ENCODE assay signal across 32 cellular contexts in genomic region chr11:125842319-125842948, GRCh38. TPM values are rescaled to one million over a fixed set of nuclear protein-coding genes. Genes with fewer than 3 reads are reported as not detected.
DNase-seq lines count a peak whose midpoint lies in the region; ATAC-seq, FAIRE-seq and TF ChIP-seq lines count a peak whose summit lies in the region.
"Had no signal": no experiment of that assay in that cellular context is flagged by ENCODE, and none has a peak within 500 bp of the region (broad histone marks: within the 10 kb centered on the region; RNA-seq: fewer than 3 reads in every experiment).

No MANE protein-coding gene starts in this region.

- no peaks in the 10 kb centered on the region for H3K36me3 ChIP-seq in endothelial cell of umbilical vein (ENCODE audit: control insufficient read depth in 2 of 2, extremely low read depth in 1 of 2, insufficient read depth in 2 of 2, low read length in 2 of 2)

- H3K9me1 ChIP-seq in endothelial cell of umbilical vein (replicated peaks; ENCODE audit: control insufficient read depth, extremely low read depth, insufficient read depth, low read length) = no peaks in the 10 kb centered on the region

- no peaks in the 10 kb centered on the region for H3K27me3 ChIP-seq in endothelial cell of umbilical vein (ENCODE audit: control insufficient read depth in 2 of 2, insufficient read depth in 2 of 2, low read length in 2 of 2)
- H3K27me3 ChIP-seq: testis had no signal

- no peaks in the 10 kb centered on the region for H4K20me1 ChIP-seq in endothelial cell of umbilical vein (replicated peaks; ENCODE audit: control insufficient read depth, extremely low read depth, insufficient read depth, low read length)

- H3K4me3 ChIP-seq in endothelial cell of umbilical vein (replicated peaks in 1 of 3; ENCODE audit: insufficient read depth in 1 of 3, low read depth in 1 of 3, low read length in 3 of 3) = no peak overlapping the region
- H3K4me3 ChIP-seq: testis had no signal

- no peak for TF ChIP-seq CTCF in endothelial cell of umbilical vein (IDR thresholded peaks at IDR 0.05; ENCODE audit: extremely low read depth in 1 of 2, insufficient read depth in 1 of 2, low read depth in 1 of 2, low read length in 2 of 2)

- H3K4me2 ChIP-seq in endothelial cell of umbilical vein (ENCODE audit: insufficient read depth, low read length) = no peak overlapping the region

- no peaks in the 10 kb centered on the region for H3K9me3 ChIP-seq in endothelial cell of umbilical vein (replicated peaks; ENCODE audit: control insufficient read depth, insufficient read depth, low read length)
- H3K9me3 ChIP-seq: testis had no signal

- H3K9ac ChIP-seq in endothelial cell of umbilical vein (replicated peaks; ENCODE audit: extremely low read depth, insufficient read depth, low read length) = no peak overlapping the region

- no TSS peak for BruUV-seq in endothelial cell of umbilical vein (replicated peaks; lab: Mats Ljungman, UMichigan)

- no peaks in the 10 kb centered on the region for H3K4me1 ChIP-seq in endothelial cell of umbilical vein (ENCODE audit: control insufficient read depth, extremely low read depth, insufficient read depth, low read length)
- H3K4me1 ChIP-seq: testis had no signal

- DNase-seq in SIG-M5 treated with dmso at 0.1 percent for 504 hours (lab: John Stamatoyannopoulos, UW; ENCODE audit: unreplicated experiment) = peak; percentile 23
- DNase-seq in SIG-M5 (lab: John Stamatoyannopoulos, UW) = no peak
- DNase-seq in SKM-1 treated with dmso at 0.1 percent for 144 hours (lab: John Stamatoyannopoulos, UW; ENCODE audit: unreplicated experiment) = peak; percentile 24
- peak; percentile 22 for DNase-seq in endothelial cell of umbilical vein (ENCODE audit: low read depth, low spot score)
- DNase-seq in NOMO-1 treated with dmso at 0.1 percent for 144 hours (lab: John Stamatoyannopoulos, UW; ENCODE audit: unreplicated experiment) = no peak
- DNase-seq in NCI-H82 treated with DMSO at 0.1 percent for 48 hours (lab: John Stamatoyannopoulos, UW; ENCODE audit: unreplicated experiment) = no peak
- no peak for DNase-seq in OCI-M2 (lab: John Stamatoyannopoulos, UW; ENCODE audit: unreplicated experiment)
- DNase-seq: activated CD4-positive, alpha-beta T cell treated with anti-CD3 and anti-CD28 coated beads for 4 hours; activated T-cell treated with anti-CD3 and anti-CD28 coated beads, Interleukin-2, amount 50 U/mL, for 24 hours; CD4-positive, alpha-beta memory T cell; GOT3; kidney; natural killer cell; NCI-H1436 treated with DMSO at 0.1 percent for 48 hours; NCI-H2171 treated with DMSO at 0.1 percent for 48 hours; NCI-H510A treated with DMSO at 0.1 percent for 48 hours; NK-92 treated with Interleukin-12 subunit alpha and Interleukin-12 subunit beta, amount 100 ng/mL, for 24 hours; stimulated activated naive CD4-positive, alpha-beta T cell treated with Interleukin-2 at 50 U/mL for 16 hours; T-helper 2 cell; testis had no signal

- H3K27ac ChIP-seq in endothelial cell of umbilical vein (ENCODE audit: insufficient read depth, low read depth, low read length) = no peak overlapping the region
- H3K27ac ChIP-seq: epithelial cell of prostate, testis had no signal

- dilution Hi-C loops in endothelial cell of umbilical vein (cut with MboI; ENCODE audit: extremely low pct_ligation_motif_present, low sequenced_read_pairs) = no loop called here

- intact Hi-C loops in endothelial cell of umbilical vein (cut with micrococcal nuclease) = no loop called here

- POLR2A ChIA-PET in endothelial cell of umbilical vein (lab: Charles Lee) = no interaction called here

- no peak overlapping the region for H2AFZ ChIP-seq in endothelial cell of umbilical vein (ENCODE audit: low read depth, low read length)

- ATAC-seq in SK-N-SH treated with all-trans-retinoic acid at 6 μM for 48 hours = no peak
- ATAC-seq: natural killer cell had no signal

- H3K79me2 ChIP-seq in endothelial cell of umbilical vein (ENCODE audit: control insufficient read depth, insufficient read depth, low read length) = no peaks in the 10 kb centered on the region

- CTCF ChIA-PET in endothelial cell of umbilical vein (lab: Charles Lee) = no interaction called here

- FAIRE-seq in endothelial cell of umbilical vein (lab: Jason Lieb, UNC) = no peak
- FAIRE-seq: A204.1, kidney, urothelium cell line had no signal

- TF ChIP-seq POLR2A in endothelial cell of umbilical vein (IDR thresholded peaks at IDR 0.05; ENCODE audit: low read depth, low read length) = no peak

TF ChIP-seq in endothelial cell of umbilical vein, 7 proteins besides CTCF, POLR2A, EP300 and RAD21:
- TF ChIP-seq GATA2 (IDR thresholded peaks at IDR 0.05; ENCODE audit: insufficient read depth, insufficient read length, low read depth, low read length) (no peak), JUN (IDR thresholded peaks at IDR 0.05; ENCODE audit: borderline replicate concordance, insufficient read depth, insufficient read length, low read depth) (no peak), FOS (IDR thresholded peaks at IDR 0.05; ENCODE audit: borderline replicate concordance, insufficient read depth, low read length) (no peak), POLR2AphosphoS5 (IDR thresholded peaks at IDR 0.05; ENCODE audit: insufficient read depth, low read depth, low read length) (no peak), EZH2 (IDR thresholded peaks at IDR 0.05; ENCODE audit: borderline replicate concordance, low read depth, low read length, severe bottlenecking) (no peak), MAX (IDR thresholded peaks at IDR 0.05; ENCODE audit: insufficient read depth, insufficient read length) (no peak), MYC (IDR thresholded peaks at IDR 0.05; ENCODE audit: low read depth, low read length) (no peak)

TF ChIP-seq in SK-N-SH treated with all-trans-retinoic acid at 6 μM for 48 hours, 23 proteins besides CTCF, POLR2A, EP300 and RAD21 (continues in another document):
- no peak for TF ChIP-seq BACH2 (CRISPR knock-in tag; IDR thresholded peaks at IDR 0.05; ENCODE audit: borderline replicate concordance)
- no peak for TF ChIP-seq PATZ1 (CRISPR knock-in tag; IDR thresholded peaks at IDR 0.05; ENCODE audit: borderline replicate concordance)
- TF ChIP-seq OSR1 (CRISPR knock-in tag; IDR thresholded peaks at IDR 0.05) = no peak
- no peak for TF ChIP-seq ESRRG (CRISPR knock-in tag; IDR thresholded peaks at IDR 0.05)
- no peak for TF ChIP-seq ZFP3 (CRISPR knock-in tag; IDR thresholded peaks at IDR 0.05)
- no peak for TF ChIP-seq ISL1 (CRISPR knock-in tag; IDR thresholded peaks at IDR 0.05)
- TF ChIP-seq GLIS3 (CRISPR knock-in tag; IDR thresholded peaks at IDR 0.05) = no peak
- no peak for TF ChIP-seq ZFP30 (CRISPR knock-in tag; IDR thresholded peaks at IDR 0.05)

RNA-seq across cellular contexts. Expression of gene PATE4, which starts 9.3 kb away (rescaled TPM):
- total RNA-seq in endothelial cell of umbilical vein = not detected in 2 replicates
- not detected in 2 replicates for polyA plus RNA-seq in endothelial cell of umbilical vein
- not detected in 2 replicates for polyA plus RNA-seq in endothelial cell of umbilical vein (2011; cell fraction: cytosol; rRNA removed)
- not detected in 2 replicates for polyA plus RNA-seq in endothelial cell of umbilical vein (2011; cell fraction: nucleus; rRNA removed)
- polyA plus RNA-seq in endothelial cell of umbilical vein (2012) = 0.08 TPM in 1 of 2 replicates, not detected in the other
- not detected in 2 replicates for polyA minus RNA-seq in endothelial cell of umbilical vein
- polyA minus RNA-seq in endothelial cell of umbilical vein (2011; cell fraction: cytosol; rRNA and poly(A)+ RNA removed) = not detected
- not detected in 2 replicates for polyA minus RNA-seq in endothelial cell of umbilical vein (2011; cell fraction: nucleus; rRNA and poly(A)+ RNA removed)
- total RNA-seq: activated CD8-positive, alpha-beta memory T cell treated with anti-CD3 and anti-CD28 coated beads for 36 hours; CD4-positive, alpha-beta memory T cell; Daoy; kidney; lower leg skin; MCF 10A; mononuclear cell; natural killer cell; omental fat pad; skeletal muscle tissue had no signal
- polyA plus RNA-seq: CD4-positive, alpha-beta memory T cell; IgD-negative memory B cell had no signal

RNA-seq across cellular contexts. Expression of gene HYLS1, which starts 45.0 kb away (rescaled TPM):
- 9.4 and 12.6 TPM in 2 replicates for total RNA-seq in endothelial cell of umbilical vein
- polyA plus RNA-seq in endothelial cell of umbilical vein = 3.7 and 4.7 TPM in 2 replicates
- polyA plus RNA-seq in endothelial cell of umbilical vein (2011; cell fraction: cytosol; rRNA removed) = 6.9 and 7.5 TPM in 2 replicates
- polyA plus RNA-seq in endothelial cell of umbilical vein (2011; cell fraction: nucleus; rRNA removed) = 4.5 and 6.2 TPM in 2 replicates
- 9.3 and 12.4 TPM in 2 replicates for polyA plus RNA-seq in endothelial cell of umbilical vein (2012)
- 5.4 and 6.2 TPM in 2 replicates for polyA minus RNA-seq in endothelial cell of umbilical vein
- polyA minus RNA-seq in endothelial cell of umbilical vein (2011; cell fraction: cytosol; rRNA and poly(A)+ RNA removed) = not detected
- polyA minus RNA-seq in endothelial cell of umbilical vein (2011; cell fraction: nucleus; rRNA and poly(A)+ RNA removed) = 3.4 and 4.9 TPM in 2 replicates

RNA-seq across cellular contexts. Expression of gene PATE3, which starts 54.5 kb away (rescaled TPM):
- not detected in 2 replicates for total RNA-seq in endothelial cell of umbilical vein
- not detected in 2 replicates for polyA plus RNA-seq in endothelial cell of umbilical vein
- polyA plus RNA-seq in endothelial cell of umbilical vein (2011; cell fraction: cytosol; rRNA removed) = not detected in 2 replicates
- polyA plus RNA-seq in endothelial cell of umbilical vein (2011; cell fraction: nucleus; rRNA removed) = not detected in 2 replicates
- not detected in 2 replicates for polyA plus RNA-seq in endothelial cell of umbilical vein (2012)
- not detected in 2 replicates for polyA minus RNA-seq in endothelial cell of umbilical vein
- not detected for polyA minus RNA-seq in endothelial cell of umbilical vein (2011; cell fraction: cytosol; rRNA and poly(A)+ RNA removed)
- not detected in 2 replicates for polyA minus RNA-seq in endothelial cell of umbilical vein (2011; cell fraction: nucleus; rRNA and poly(A)+ RNA removed)
- total RNA-seq: activated CD8-positive, alpha-beta memory T cell treated with anti-CD3 and anti-CD28 coated beads for 36 hours; CD4-positive, alpha-beta memory T cell; Daoy; kidney; lower leg skin; MCF 10A; mononuclear cell; natural killer cell; omental fat pad; skeletal muscle tissue; testis had no signal
- polyA plus RNA-seq: CD4-positive, alpha-beta memory T cell; IgD-negative memory B cell had no signal

Comparison
In these comparisons a context has a peak if more than half of its experiments do, and no peak if none do; other contexts are left out.
1. DNase-seq: peak in SIG-M5 treated with dmso at 0.1 percent for 504 hours (single experiment), SKM-1 treated with dmso at 0.1 percent for 144 hours (single experiment) and endothelial cell of umbilical vein (single experiment); none in SIG-M5 (single experiment), NOMO-1 treated with dmso at 0.1 percent for 144 hours (single experiment), NCI-H82 treated with DMSO at 0.1 percent for 48 hours (single experiment) and OCI-M2 (single experiment).